1 cellular context compared by ENCODE assay signal in genomic region chr15:67187351-67187854, GRCh38.
TF ChIP-seq lines count a peak whose summit lies in the region.

No MANE protein-coding gene starts in this region.

TF ChIP-seq in IMR-90, 13 proteins besides CTCF, POLR2A, EP300 and RAD21 (continued from another document):
- TF ChIP-seq, protein P1, sequence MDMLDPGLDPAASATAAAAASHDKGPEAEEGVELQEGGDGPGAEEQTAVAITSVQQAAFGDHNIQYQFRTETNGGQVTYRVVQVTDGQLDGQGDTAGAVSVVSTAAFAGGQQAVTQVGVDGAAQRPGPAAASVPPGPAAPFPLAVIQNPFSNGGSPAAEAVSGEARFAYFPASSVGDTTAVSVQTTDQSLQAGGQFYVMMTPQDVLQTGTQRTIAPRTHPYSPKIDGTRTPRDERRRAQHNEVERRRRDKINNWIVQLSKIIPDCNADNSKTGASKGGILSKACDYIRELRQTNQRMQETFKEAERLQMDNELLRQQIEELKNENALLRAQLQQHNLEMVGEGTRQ (IDR thresholded peaks at IDR 0.05; ENCODE audit: low read depth, low read length), result no peak
- TF ChIP-seq MAZ (IDR thresholded peaks at IDR 0.05; ENCODE audit: borderline replicate concordance, low read depth, low read length) (no peak), RCOR1 (IDR thresholded peaks at IDR 0.05; ENCODE audit: insufficient replicate concordance, low read length) (no peak), MXI1 (IDR thresholded peaks at IDR 0.05; ENCODE audit: borderline replicate concordance, low read depth, low read length) (no peak), CHD1 (IDR thresholded peaks at IDR 0.05; ENCODE audit: low read depth, low read length) (no peak), ELK1 (IDR thresholded peaks at IDR 0.05; ENCODE audit: borderline replicate concordance, low read depth, low read length) (no peak), CEBPB (IDR thresholded peaks at IDR 0.05; ENCODE audit: low read depth, low read length) (no peak)
